Comparison of ENCODE assay signal across 9 cellular contexts in the genomic region with DNA sequence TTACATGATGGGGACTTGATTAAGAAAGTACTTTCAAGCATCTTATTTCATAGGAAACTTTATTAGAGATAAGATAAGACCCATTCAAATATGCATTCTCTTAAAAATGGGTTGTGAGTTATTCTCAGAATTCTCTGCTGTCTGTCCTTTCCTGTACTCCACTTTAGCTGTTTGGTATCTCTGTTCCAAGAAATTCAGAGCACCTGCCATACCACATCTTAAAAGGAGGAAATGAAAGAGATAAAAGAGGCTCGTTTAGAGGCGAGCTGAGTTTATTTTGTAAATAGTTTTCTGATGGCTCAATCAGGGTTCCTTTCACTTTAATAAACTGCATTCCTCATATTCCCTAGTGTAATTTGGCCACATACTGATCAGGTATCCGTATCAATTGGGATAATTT.
A peak's percentile ranks its signal among the peaks of the same experiment; 100 is the strongest.
DNase-seq lines count a peak whose midpoint lies in the region; ATAC-seq and TF ChIP-seq lines count a peak whose summit lies in the region.
"Had no signal": no experiment of that assay in that cellular context is flagged by ENCODE, and none has a peak within 500 bp of the region (broad histone marks: within the 10 kb centered on the region; RNA-seq: fewer than 3 reads in every experiment).

No MANE protein-coding gene starts in this region.

- H3K9me3 ChIP-seq in Peyer's patch, result no peaks in the 10 kb centered on the region

- no peaks in the 10 kb centered on the region for H3K27me3 ChIP-seq in Peyer's patch

- no peak for DNase-seq in Peyer's patch
- no peak for DNase-seq in natural killer cell
- no peak for DNase-seq in RKO (ENCODE audit: low spot score)
- DNase-seq in activated CD4-positive, CD25-positive, alpha-beta regulatory T cell (lab: John Stamatoyannopoulos, UW), result no peak
- no peak for DNase-seq in SKM-1 treated with dmso at 0.1 percent for 144 hours (lab: John Stamatoyannopoulos, UW; ENCODE audit: unreplicated experiment)
- no peak for DNase-seq in kidney tubule cell (ENCODE audit: low spot score)

- H3K4me1 Mint-ChIP-seq in natural killer cell, result peaks cover 56 to 63% of the 10 kb centered on the region in 2 donors

- ATAC-seq in GM19023 (IDR thresholded peaks at IDR 0.05; ENCODE audit: unreplicated experiment) (peak; percentile 43), HG02763 (IDR thresholded peaks at IDR 0.05; ENCODE audit: unreplicated experiment) (peak; percentile 78), natural killer cell (peak in 2 of 3 donors; percentile 46 to 47)
- ATAC-seq: K562 had no signal

- no peaks in the 10 kb centered on the region for H3K36me3 ChIP-seq in Peyer's patch

- H3K36me3 Mint-ChIP-seq in natural killer cell, result no peaks in the 10 kb centered on the region

- intact Hi-C loops in natural killer cell (cut with micrococcal nuclease), result no loop called here

- peak overlapping the region; percentile 77 for H3K4me3 Mint-ChIP-seq in natural killer cell

- TF ChIP-seq CTCF in Peyer's patch (IDR thresholded peaks at IDR 0.05) (no peak), natural killer cell (IDR thresholded peaks at IDR 0.05) (no peak)

- no peaks in the 10 kb centered on the region for H3K27me3 Mint-ChIP-seq in natural killer cell (ENCODE audit: low read depth in 2 of 2)

- H3K4me1 ChIP-seq in Peyer's patch, result peaks cover 0 to 16% (median 2%) of the 10 kb centered on the region in 4 donors

- peak overlapping the region; percentile 16 to 56 (median 49) for H3K27ac ChIP-seq in Peyer's patch

- TF ChIP-seq POLR2A in Peyer's patch (IDR thresholded peaks at IDR 0.05), result no peak

- no peaks in the 10 kb centered on the region for H3K9me3 Mint-ChIP-seq in natural killer cell

- H3K27ac Mint-ChIP-seq in natural killer cell, result peak overlapping the region; percentile 87

- H3K4me3 ChIP-seq in Peyer's patch, result no peak overlapping the region
- H3K4me3 ChIP-seq: K562 had no signal
